ENCODE assay signal across 9 cellular contexts in genomic region chr16:58516768-58517107, GRCh38. TPM values are rescaled to one million over a fixed set of nuclear protein-coding genes. Genes with fewer than 3 reads are reported as not detected.
DNase-seq lines count a peak whose midpoint lies in the region; TF ChIP-seq lines count a peak whose summit lies in the region.
"Had no signal": no experiment of that assay in that cellular context is flagged by ENCODE, and none has a peak within 500 bp of the region (broad histone marks: within the 10 kb centered on the region; RNA-seq: fewer than 3 reads in every experiment).

No MANE protein-coding gene starts in this region.

- POLR2A ChIA-PET in OCI-LY7 (lab: Charles Lee) = interaction anchor here (1.4 to 1.8 kb wide), 2 partner anchors 35 to 218 kb away, joined by 3 to 4 read pairs; no protein-coding TSS in a partner anchor

- H4K20me1 ChIP-seq in OCI-LY7 (ENCODE audit: insufficient read depth, low read length) = peaks cover 6% of the 10 kb centered on the region; the same call in 1 of the 2 replicates

- no peaks in the 10 kb centered on the region for H3K9me2 ChIP-seq in OCI-LY7 (ENCODE audit: insufficient read depth, low read length)

- peak overlapping the region; percentile 94 for H3K4me3 Mint-ChIP-seq in activated CD4-positive, alpha-beta T cell treated with anti-CD3 and anti-CD28 coated beads, Interleukin-2, amount 10 ng/mL, durations not matched to agents 24 days and 14 days

- no TSS peak for BruUV-seq in OCI-LY7 (replicated peaks; lab: Mats Ljungman, UMichigan)

- H3K9ac ChIP-seq in endocrine pancreas (ENCODE audit: control insufficient read depth, insufficient read depth, low read length) (peak overlapping the region; percentile 54), skeletal muscle satellite cell (ENCODE audit: low read depth, low read length) (no peak overlapping the region)

- H3K36me3 Mint-ChIP-seq in activated CD4-positive, alpha-beta T cell treated with anti-CD3 and anti-CD28 coated beads, Interleukin-2, amount 10 ng/mL, durations not matched to agents 24 days and 14 days (ENCODE audit: low read depth) = peaks cover 49% of the 10 kb centered on the region

- no peak overlapping the region for H3K27ac ChIP-seq in OCI-LY7 (ENCODE audit: low read depth, low read length, poor library complexity, severe bottlenecking)

- peaks cover 19% of the 10 kb centered on the region for H3K4me1 Mint-ChIP-seq in activated CD4-positive, alpha-beta T cell treated with anti-CD3 and anti-CD28 coated beads, Interleukin-2, amount 10 ng/mL, durations not matched to agents 24 days and 14 days

- H2AFZ ChIP-seq in OCI-LY7 (ENCODE audit: low read length) = no peak overlapping the region

- H3K27ac Mint-ChIP-seq in activated CD4-positive, alpha-beta T cell treated with anti-CD3 and anti-CD28 coated beads, Interleukin-2, amount 10 ng/mL, durations not matched to agents 24 days and 14 days = peak overlapping the region; percentile 54

- H3K9me3 ChIP-seq in OCI-LY7 (ENCODE audit: low read length) = no peaks in the 10 kb centered on the region
- no peaks in the 10 kb centered on the region for H3K9me3 ChIP-seq in endocrine pancreas (ENCODE audit: control insufficient read depth, low read length)
- H3K9me3 ChIP-seq in skeletal muscle satellite cell (replicated peaks; ENCODE audit: low read length) = no peaks in the 10 kb centered on the region

- H3K4me3 ChIP-seq in OCI-LY7 (ENCODE audit: low read depth, low read length, poor library complexity, severe bottlenecking) = peak overlapping the region; percentile 51
- H3K4me3 ChIP-seq in endocrine pancreas (ENCODE audit: control insufficient read depth, insufficient read depth, low read length) = no peak overlapping the region
- no peak overlapping the region for H3K4me3 ChIP-seq in skeletal muscle satellite cell (ENCODE audit: low read length)

- H3K4me2 ChIP-seq in OCI-LY7 (ENCODE audit: low read length) (peak overlapping the region; percentile 52), skeletal muscle satellite cell (ENCODE audit: low read length) (peak overlapping the region; percentile 99)

- H3K27me3 ChIP-seq in endocrine pancreas (ENCODE audit: control insufficient read depth, insufficient read depth, low read length) (no peaks in the 10 kb centered on the region), skeletal muscle satellite cell (ENCODE audit: control insufficient read depth, insufficient read depth, low read length) (no peaks in the 10 kb centered on the region)

- no peaks in the 10 kb centered on the region for H3K27me3 Mint-ChIP-seq in activated CD4-positive, alpha-beta T cell treated with anti-CD3 and anti-CD28 coated beads, Interleukin-2, amount 10 ng/mL, durations not matched to agents 24 days and 14 days

- H3K4me1 ChIP-seq in OCI-LY7 (ENCODE audit: insufficient read depth, low read length, poor library complexity, severe bottlenecking) (peaks cover 15% of the 10 kb centered on the region), endocrine pancreas (ENCODE audit: control insufficient read depth, insufficient read depth, low read length) (no peaks in the 10 kb centered on the region), skeletal muscle satellite cell (ENCODE audit: control insufficient read depth, insufficient read depth, low read length) (peaks cover 14% of the 10 kb centered on the region)

- no peak for TF ChIP-seq CTCF in OCI-LY7 (conservative IDR thresholded peaks at IDR 0.05; ENCODE audit: low read length)

- DNase-seq in activated CD4-positive, alpha-beta T cell treated with anti-CD3 and anti-CD28 coated beads, Interleukin-2, amount 10 ng/mL, durations not matched to agents 24 days and 14 days = no peak
- DNase-seq in activated CD4-positive, alpha-beta T cell treated with anti-CD3 and anti-CD28 coated beads, Interleukin-2, amount 50 U/mL, for 4 hours = no peak
- DNase-seq in OCI-LY7 (ENCODE audit: low spot score) = no peak
- DNase-seq in GM19238 (ENCODE audit: insufficient read length, low spot score) = no peak
- no peak for DNase-seq in putamen (ENCODE audit: low spot score)
- DNase-seq in DMS79 treated with DMSO at 0.1 percent for 48 hours (lab: John Stamatoyannopoulos, UW) = no peak
- DNase-seq: activated CD8-positive, alpha-beta memory T cell treated with anti-CD3 and anti-CD28 coated beads, Interleukin-2, amount 50 U/mL, for 4 hours had no signal

- no peaks in the 10 kb centered on the region for H3K9me3 Mint-ChIP-seq in activated CD4-positive, alpha-beta T cell treated with anti-CD3 and anti-CD28 coated beads, Interleukin-2, amount 10 ng/mL, durations not matched to agents 24 days and 14 days

- CTCF ChIA-PET in OCI-LY7 (lab: Charles Lee; ENCODE audit: unreplicated experiment) = interaction anchor here (1.3 kb wide), 1 partner anchor 180 kb away, joined by 3 read pairs; no protein-coding TSS in a partner anchor

- no peaks in the 10 kb centered on the region for H3K79me2 ChIP-seq in OCI-LY7 (ENCODE audit: insufficient read depth, low read depth, low read length)

- intact Hi-C loops in activated CD4-positive, alpha-beta T cell treated with anti-CD3 and anti-CD28 coated beads, Interleukin-2, amount 10 ng/mL, durations not matched to agents 24 days and 14 days (cut with micrococcal nuclease) = no loop called here
- intact Hi-C loops in OCI-LY7 (cut with micrococcal nuclease; ENCODE audit: unreplicated experiment) = no loop called here

- H3K36me3 ChIP-seq in OCI-LY7 (ENCODE audit: insufficient read depth, low read length) (peaks cover 75% of the 10 kb centered on the region), endocrine pancreas (ENCODE audit: control insufficient read depth, insufficient read depth, low read length) (peaks cover 4% of the 10 kb centered on the region), skeletal muscle satellite cell (ENCODE audit: insufficient read depth, low read length) (peaks cover 50% of the 10 kb centered on the region)

RNA-seq across cellular contexts. Expression of gene SETD6, which starts 1.4 kb away (rescaled TPM):
- total RNA-seq in activated CD4-positive, alpha-beta T cell treated with anti-CD3 and anti-CD28 coated beads, Interleukin-2, amount 10 ng/mL, durations not matched to agents 24 days and 14 days = 33.4 and 34.4 TPM in 2 replicates
- total RNA-seq in OCI-LY7 (2014; rRNA removed; shearing (Covaris generic)) = 13.5 and 19.6 TPM in 2 replicates
- total RNA-seq in OCI-LY7 (2022) = 33.1 and 33.6 TPM in 2 replicates
- total RNA-seq in skeletal muscle satellite cell (2012; rRNA removed) = 7.0 and 8.9 TPM in 2 replicates

RNA-seq across cellular contexts. Expression of gene NDRG4, which starts 16.8 kb away (rescaled TPM):
- total RNA-seq in activated CD4-positive, alpha-beta T cell treated with anti-CD3 and anti-CD28 coated beads, Interleukin-2, amount 10 ng/mL, durations not matched to agents 24 days and 14 days = 1.7 TPM in 2 replicates
- total RNA-seq in OCI-LY7 (2014; rRNA removed; shearing (Covaris generic)) = 2.9 and 8.8 TPM in 2 replicates
- 9.5 and 10.9 TPM in 2 replicates for total RNA-seq in OCI-LY7 (2022)
- 5.8 and 8.3 TPM in 2 replicates for total RNA-seq in skeletal muscle satellite cell (2012; rRNA removed)
